Comparison of ENCODE assay signal across 24 cellular contexts in genomic region chr2:111685342-111685741, GRCh38.
"Had no signal": no experiment of that assay in that cellular context is flagged by ENCODE, and none has a peak within 500 bp of the region (broad histone marks: within the 10 kb centered on the region; RNA-seq: fewer than 3 reads in every experiment).

No MANE protein-coding gene starts in this region.

- H3K4me1 ChIP-seq: heart right ventricle, lower lobe of right lung, right lobe of liver, uterus had no signal

- H3K4me3 ChIP-seq: breast epithelium, esophagus muscularis mucosa, heart right ventricle, left lung, lower lobe of right lung, right lobe of liver, skin epidermis, uterus had no signal

- H3K27ac ChIP-seq: breast epithelium, esophagus muscularis mucosa, heart right ventricle, left lung, lower lobe of right lung, neutrophil, right lobe of liver, uterus had no signal

- H3K27me3 ChIP-seq: breast epithelium, esophagus muscularis mucosa, heart right ventricle, left lung, right lobe of liver, uterus had no signal

- H3K9me3 ChIP-seq: breast epithelium, esophagus muscularis mucosa, heart right ventricle, left lung, lower lobe of right lung, neutrophil, right lobe of liver, uterus had no signal

- ATAC-seq: activated naive CD8-positive, alpha-beta T cell treated with anti-CD3 and anti-CD28 coated beads, Interleukin-2, amount 50 U/mL, for 24 hours; activated T-cell treated with anti-CD3 and anti-CD28 coated beads, Interleukin-2, amount 50 U/mL, for 4 hours; activated T-helper 17 cell treated with anti-CD3 and anti-CD28 coated beads, Interleukin-2, amount 50 U/mL, for 72 hours; heart right ventricle; left lung; lower lobe of right lung; natural killer cell treated with Interleukin-12 subunit alpha and Interleukin-12 subunit beta and Interleukin-15 and Interleukin-18, amount 100 ng/mL, for 72 hours; stimulated activated memory B cell treated with anti-CD40 and anti-IgM and Interleukin-4, amounts not matched to agents 10 μg/mL and 1 μg/mL and 100 μg/mL, for 72 hours; stimulated activated naive CD8-positive, alpha-beta T cell treated with anti-CD3 and anti-CD28 coated beads, Interleukin-15, amount 100 ng/mL, for 72 hours had no signal

- DNase-seq: activated CD4-positive, alpha-beta memory T cell treated with anti-CD3 and anti-CD28 coated beads, Interleukin-2, amount 10 ng/mL, durations not matched to agents 7 days and 5 days; activated CD4-positive, alpha-beta T cell treated with anti-CD3 and anti-CD28 coated beads, Interleukin-2, amount 10 ng/mL, durations not matched to agents 7 days and 5 days; activated gamma-delta T cell treated with Interleukin-2 at 50 U/mL for 16 hours; activated naive CD4-positive, alpha-beta T cell treated with anti-CD3 and anti-CD28 coated beads, Interleukin-2, amount 50 U/mL, for 16 hours; activated naive CD8-positive, alpha-beta T cell treated with anti-CD3 and anti-CD28 coated beads, Interleukin-2, amount 50 U/mL, for 24 hours; activated T-cell treated with anti-CD3 and anti-CD28 coated beads, Interleukin-2, amount 50 U/mL, for 4 hours; heart right ventricle; left lung; lower lobe of right lung; mesenchymal stem cell; right lobe of liver; stimulated activated CD4-positive, alpha-beta T cell treated with anti-CD3 and anti-CD28 coated beads, Interleukin-12 subunit alpha, Interleukin-12 subunit beta, amount 100 ng/mL, for 4 hours; stimulated activated CD4-positive, alpha-beta T cell treated with anti-CD3 and anti-CD28 coated beads, Interleukin-4, amount 100 ng/mL, for 4 hours; stimulated activated CD8-positive, alpha-beta memory T cell treated with anti-CD3 and anti-CD28 coated beads, Interleukin-4, amount 100 ng/mL, for 48 hours; stimulated activated naive CD8-positive, alpha-beta T cell treated with anti-CD3 and anti-CD28 coated beads, Interleukin-15, amount 100 ng/mL, for 72 hours; substantia nigra; uterus had no signal

- H3K36me3 ChIP-seq: breast epithelium, esophagus muscularis mucosa, heart right ventricle, left lung, lower lobe of right lung, neutrophil, right lobe of liver, uterus had no signal
